Comparison of ENCODE assay signal across 8 cellular contexts in genomic region chr4:111546881-111547280, GRCh38.
"Had no signal": no experiment of that assay in that cellular context is flagged by ENCODE, and none has a peak within 500 bp of the region (broad histone marks: within the 10 kb centered on the region; RNA-seq: fewer than 3 reads in every experiment).

No MANE protein-coding gene starts in this region.

- H3K27me3 ChIP-seq: adrenal gland had no signal

- DNase-seq: activated naive CD4-positive, alpha-beta T cell treated with anti-CD3 and anti-CD28 coated beads, Interleukin-2, amount 50 U/mL, for 16 hours; activated T-cell treated with anti-CD3 and anti-CD28 coated beads, Interleukin-2, amount 50 U/mL, for 1 hour; adrenal gland; effector memory CD8-positive, alpha-beta T cell; erythroblast; hippocampal formation; retina had no signal

- H3K9me3 ChIP-seq: adrenal gland had no signal

- H3K4me1 ChIP-seq: adrenal gland had no signal

- H3K36me3 ChIP-seq: adrenal gland had no signal

- H3K27ac ChIP-seq: adrenal gland, skin epidermis had no signal

- ATAC-seq: effector memory CD8-positive, alpha-beta T cell had no signal

- H3K4me3 ChIP-seq: adrenal gland, skin epidermis had no signal
